ENCODE assay signal across 19 cellular contexts in genomic region chr14:49930720-49931119, GRCh38. TPM values are rescaled to one million over a fixed set of nuclear protein-coding genes. Genes with fewer than 3 reads are reported as not detected.
DNase-seq lines count a peak whose midpoint lies in the region; ATAC-seq and FAIRE-seq lines count a peak whose summit lies in the region.
"Had no signal": no experiment of that assay in that cellular context is flagged by ENCODE, and none has a peak within 500 bp of the region (broad histone marks: within the 10 kb centered on the region; RNA-seq: fewer than 3 reads in every experiment).

No MANE protein-coding gene starts in this region.

- FAIRE-seq in GM19239 (lab: Jason Lieb, UNC), result no peak
- FAIRE-seq: H54, pancreas had no signal

- H3K9me3 Mint-ChIP-seq in activated naive CD4-positive, alpha-beta T cell treated with anti-CD3 and anti-CD28 coated beads, Interleukin-2, amount 10 ng/mL, durations not matched to agents 7 days and 5 days, result peaks cover 4% of the 10 kb centered on the region
- no peaks in the 10 kb centered on the region for H3K9me3 Mint-ChIP-seq in activated naive CD4-positive, alpha-beta T cell treated with anti-CD3 and anti-CD28 coated beads, Interleukin-2, amount 50 U/mL, for 72 hours
- H3K9me3 Mint-ChIP-seq in immature natural killer cell, result no peaks in the 10 kb centered on the region
- H3K9me3 Mint-ChIP-seq in activated naive CD8-positive, alpha-beta T cell treated with anti-CD3 and anti-CD28 coated beads for 36 hours, result no peaks in the 10 kb centered on the region
- H3K9me3 Mint-ChIP-seq: activated CD4-positive, alpha-beta T cell treated with anti-CD3 and anti-CD28 coated beads, Interleukin-2, amount 10 ng/mL, durations not matched to agents 24 days and 14 days; CD4-positive, alpha-beta T cell; naive thymus-derived CD8-positive, alpha-beta T cell had no signal

- no peaks in the 10 kb centered on the region for H3K36me3 Mint-ChIP-seq in activated naive CD4-positive, alpha-beta T cell treated with anti-CD3 and anti-CD28 coated beads, Interleukin-2, amount 10 ng/mL, durations not matched to agents 7 days and 5 days
- H3K36me3 Mint-ChIP-seq in activated naive CD4-positive, alpha-beta T cell treated with anti-CD3 and anti-CD28 coated beads, Interleukin-2, amount 50 U/mL, for 72 hours, result peaks cover 4 to 8% of the 10 kb centered on the region in 2 donors
- no peaks in the 10 kb centered on the region for H3K36me3 Mint-ChIP-seq in immature natural killer cell
- H3K36me3 Mint-ChIP-seq in activated naive CD8-positive, alpha-beta T cell treated with anti-CD3 and anti-CD28 coated beads for 36 hours, result no peaks in the 10 kb centered on the region
- H3K36me3 Mint-ChIP-seq: naive thymus-derived CD8-positive, alpha-beta T cell had no signal

- no peak for DNase-seq in activated naive CD4-positive, alpha-beta T cell treated with anti-CD3 and anti-CD28 coated beads, Interleukin-2, amount 10 ng/mL, durations not matched to agents 7 days and 5 days
- no peak for DNase-seq in activated naive CD4-positive, alpha-beta T cell treated with anti-CD3 and anti-CD28 coated beads, Interleukin-2, amount 50 U/mL, for 72 hours (ENCODE audit: low spot score in 2 of 2)
- peak; percentile 23 for DNase-seq in MV-4-11 (lab: John Stamatoyannopoulos, UW)
- no peak for DNase-seq in immature natural killer cell
- DNase-seq in activated naive CD8-positive, alpha-beta T cell treated with anti-CD3 and anti-CD28 coated beads for 36 hours, result no peak
- no peak for DNase-seq in GM19239 (ENCODE audit: insufficient read length, low spot score)
- no peak for DNase-seq in ACHN
- DNase-seq: activated CD4-positive, alpha-beta T cell treated with anti-CD3 and anti-CD28 coated beads, Interleukin-2, amount 10 ng/mL, durations not matched to agents 24 days and 14 days; activated gamma-delta T cell; brain microvascular endothelial cell; CD4-positive, alpha-beta T cell; foreskin melanocyte; hypothalamus; left lung; naive thymus-derived CD8-positive, alpha-beta T cell; NCI-H1417 treated with DMSO at 0.1 percent for 48 hours; pancreas; uterus had no signal

- H3K27ac Mint-ChIP-seq in activated naive CD4-positive, alpha-beta T cell treated with anti-CD3 and anti-CD28 coated beads, Interleukin-2, amount 10 ng/mL, durations not matched to agents 7 days and 5 days, result peak overlapping the region; percentile 2
- no peak overlapping the region for H3K27ac Mint-ChIP-seq in activated naive CD4-positive, alpha-beta T cell treated with anti-CD3 and anti-CD28 coated beads, Interleukin-2, amount 50 U/mL, for 72 hours
- H3K27ac Mint-ChIP-seq in immature natural killer cell, result peak overlapping the region; percentile 67 to 92 (median 81)
- H3K27ac Mint-ChIP-seq in activated naive CD8-positive, alpha-beta T cell treated with anti-CD3 and anti-CD28 coated beads for 36 hours, result no peak overlapping the region
- H3K27ac Mint-ChIP-seq: activated CD4-positive, alpha-beta T cell treated with anti-CD3 and anti-CD28 coated beads, Interleukin-2, amount 10 ng/mL, durations not matched to agents 24 days and 14 days; CD4-positive, alpha-beta T cell had no signal

- in situ Hi-C loops in ACHN (cut with HindIII; ENCODE audit: low pct_ligation_motif_present, low pct_unique_long_range_greater_than_20kb, low sequenced_read_pairs), result no loop called here

- ATAC-seq in activated naive CD4-positive, alpha-beta T cell treated with anti-CD3 and anti-CD28 coated beads, Interleukin-2, amount 50 U/mL, for 72 hours, result no peak
- ATAC-seq: naive thymus-derived CD8-positive, alpha-beta T cell; pancreas had no signal

- no peak overlapping the region for H3K4me3 Mint-ChIP-seq in activated naive CD4-positive, alpha-beta T cell treated with anti-CD3 and anti-CD28 coated beads, Interleukin-2, amount 10 ng/mL, durations not matched to agents 7 days and 5 days
- peak overlapping the region; percentile 30 to 69 (median 44) for H3K4me3 Mint-ChIP-seq in immature natural killer cell
- no peak overlapping the region for H3K4me3 Mint-ChIP-seq in activated naive CD8-positive, alpha-beta T cell treated with anti-CD3 and anti-CD28 coated beads for 36 hours
- H3K4me3 Mint-ChIP-seq: activated CD4-positive, alpha-beta T cell treated with anti-CD3 and anti-CD28 coated beads, Interleukin-2, amount 10 ng/mL, durations not matched to agents 24 days and 14 days; CD4-positive, alpha-beta T cell; naive thymus-derived CD8-positive, alpha-beta T cell had no signal

- CTCF ChIA-PET in activated naive CD4-positive, alpha-beta T cell treated with anti-CD3 and anti-CD28 coated beads, Interleukin-2, amount 10 ng/mL, durations not matched to agents 7 days and 5 days (lab: Charles Lee), result no interaction called here

- H3K4me1 Mint-ChIP-seq in activated naive CD4-positive, alpha-beta T cell treated with anti-CD3 and anti-CD28 coated beads, Interleukin-2, amount 10 ng/mL, durations not matched to agents 7 days and 5 days, result peaks cover 5% of the 10 kb centered on the region
- peaks cover 23 to 30% of the 10 kb centered on the region in 2 donors for H3K4me1 Mint-ChIP-seq in immature natural killer cell
- peaks cover 2% of the 10 kb centered on the region for H3K4me1 Mint-ChIP-seq in activated naive CD8-positive, alpha-beta T cell treated with anti-CD3 and anti-CD28 coated beads for 36 hours

- H3K27me3 Mint-ChIP-seq in activated naive CD4-positive, alpha-beta T cell treated with anti-CD3 and anti-CD28 coated beads, Interleukin-2, amount 10 ng/mL, durations not matched to agents 7 days and 5 days, result no peaks in the 10 kb centered on the region
- H3K27me3 Mint-ChIP-seq in immature natural killer cell (ENCODE audit: low read depth in 3 of 3), result no peaks in the 10 kb centered on the region
- H3K27me3 Mint-ChIP-seq in activated naive CD8-positive, alpha-beta T cell treated with anti-CD3 and anti-CD28 coated beads for 36 hours, result no peaks in the 10 kb centered on the region
- H3K27me3 Mint-ChIP-seq: activated CD4-positive, alpha-beta T cell treated with anti-CD3 and anti-CD28 coated beads, Interleukin-2, amount 10 ng/mL, durations not matched to agents 24 days and 14 days; CD4-positive, alpha-beta T cell; naive thymus-derived CD8-positive, alpha-beta T cell had no signal

RNA-seq across cellular contexts. Expression of gene ARF6, which starts 37.8 kb away (rescaled TPM):
- 100 to 1,000 TPM; 154 to 156 TPM for total RNA-seq in activated naive CD4-positive, alpha-beta T cell treated with anti-CD3 and anti-CD28 coated beads, Interleukin-2, amount 50 U/mL, for 72 hours
- 100 to 1,000 TPM; 163 to 242 (median 169) TPM for polyA plus RNA-seq in immature natural killer cell
- 100 to 1,000 TPM; 134 to 135 TPM for total RNA-seq in activated naive CD8-positive, alpha-beta T cell treated with anti-CD3 and anti-CD28 coated beads for 36 hours

Comparison
In these comparisons a context has a peak if more than half of its experiments do, and no peak if none do; other contexts are left out.
1. H3K27ac Mint-ChIP-seq: peak in activated naive CD4-positive, alpha-beta T cell treated with anti-CD3 and anti-CD28 coated beads, Interleukin-2, amount 10 ng/mL, durations not matched to agents 7 days and 5 days (single experiment) and immature natural killer cell (6 of 6); none in activated naive CD4-positive, alpha-beta T cell treated with anti-CD3 and anti-CD28 coated beads, Interleukin-2, amount 50 U/mL, for 72 hours (0 of 2) and activated naive CD8-positive, alpha-beta T cell treated with anti-CD3 and anti-CD28 coated beads for 36 hours (single experiment).
2. H3K4me3 Mint-ChIP-seq: peak in immature natural killer cell (5 of 5); none in activated naive CD4-positive, alpha-beta T cell treated with anti-CD3 and anti-CD28 coated beads, Interleukin-2, amount 10 ng/mL, durations not matched to agents 7 days and 5 days (single experiment) and activated naive CD8-positive, alpha-beta T cell treated with anti-CD3 and anti-CD28 coated beads for 36 hours (single experiment).